9 cellular contexts compared by ENCODE assay signal in genomic region chr2:175180701-175181103, GRCh38. TPM values are rescaled to one million over a fixed set of nuclear protein-coding genes. Genes with fewer than 3 reads are reported as not detected.
DNase-seq lines count a peak whose midpoint lies in the region; ATAC-seq, FAIRE-seq and TF ChIP-seq lines count a peak whose summit lies in the region.
"Had no signal": no experiment of that assay in that cellular context is flagged by ENCODE, and none has a peak within 500 bp of the region (broad histone marks: within the 10 kb centered on the region; RNA-seq: fewer than 3 reads in every experiment).

No MANE protein-coding gene starts in this region.

- H2AFZ ChIP-seq in mammary epithelial cell (ENCODE audit: low read depth, low read length): peak overlapping the region; percentile 95

- no peaks in the 10 kb centered on the region for H3K27me3 ChIP-seq in mammary epithelial cell (ENCODE audit: insufficient read depth, low read length)

- H3K4me3 ChIP-seq in mammary epithelial cell (replicated peaks in 1 of 3; ENCODE audit: insufficient read depth in 1 of 3, low read depth in 2 of 3, low read length in 3 of 3) (peak overlapping the region; percentile 86 to 91 (median 88)), kidney (ENCODE audit: low read length in 2 of 2) (peak overlapping the region; percentile 97 to 98)

- peak overlapping the region; percentile 88 for H3K4me2 ChIP-seq in mammary epithelial cell (ENCODE audit: insufficient read depth, low read depth, low read length)

- CTCF ChIA-PET in mammary epithelial cell (lab: Charles Lee; ENCODE audit: low non-redundant PET): no interaction called here

- peak overlapping the region; percentile 81 for H3K27ac ChIP-seq in mammary epithelial cell (ENCODE audit: insufficient read depth, low read depth, low read length)
- peak overlapping the region; percentile 89 to 94 for H3K27ac ChIP-seq in kidney (ENCODE audit: low read depth in 2 of 2, low read length in 2 of 2)

- peak overlapping the region; percentile 97 for H3K9ac ChIP-seq in mammary epithelial cell (ENCODE audit: insufficient read depth, low read length)
- peak overlapping the region; percentile 99 for H3K9ac ChIP-seq in kidney (ENCODE audit: low read length in 2 of 2)

- H3K9me3 ChIP-seq in mammary epithelial cell (replicated peaks; ENCODE audit: insufficient read depth, low read length): no peaks in the 10 kb centered on the region
- H3K9me3 ChIP-seq in kidney (ENCODE audit: control insufficient read depth in 1 of 2, low read length in 2 of 2): no peaks in the 10 kb centered on the region

- ATAC-seq in GM21390 (IDR thresholded peaks at IDR 0.05; ENCODE audit: unreplicated experiment): peak; percentile 59

- FAIRE-seq in kidney (lab: Jason Lieb, UNC): no peak
- FAIRE-seq: frontal cortex had no signal

- H3K36me3 ChIP-seq in mammary epithelial cell (ENCODE audit: insufficient read depth, low read length) (peaks cover 28% of the 10 kb centered on the region), kidney (ENCODE audit: control insufficient read depth in 1 of 2, insufficient read depth in 2 of 2, low read length in 2 of 2) (peaks cover 18 to 34% of the 10 kb centered on the region in 2 donors)

- dilution Hi-C loops in mammary epithelial cell (cut with HindIII; ENCODE audit: low sequenced_read_pairs): no loop called here

- no peaks in the 10 kb centered on the region for H4K20me1 ChIP-seq in mammary epithelial cell (ENCODE audit: insufficient read depth, low read length)

- no TSS peak for BruUV-seq in mammary epithelial cell (replicated peaks; lab: Mats Ljungman, UMichigan)

- peak; percentile 57 for DNase-seq in EH (ENCODE audit: low read depth)
- peak; percentile 26 for DNase-seq in HuH-7 (ENCODE audit: low spot score)
- peak in 4 of 5 experiments; percentile 24 to 78 (median 30) for DNase-seq in T-helper 2 cell
- peak; percentile 65 for DNase-seq in mammary epithelial cell
- no peak for DNase-seq in kidney
- peak in 3 of 4 experiments; percentile 18 to 45 (median 41) for DNase-seq in stimulated activated CD4-positive, alpha-beta T cell treated with anti-CD3 and anti-CD28 coated beads, Interleukin-1b, Interleukin-23, amount 100 ng/mL, for 24 hours (ENCODE audit: low read depth in 4 of 4, low spot score in 1 of 4)
- no peak for DNase-seq in iPS-NIHi11 (ENCODE audit: low spot score)

- no peak for TF ChIP-seq CTCF in mammary epithelial cell (conservative IDR thresholded peaks at IDR 0.05 in 1 of 2, IDR thresholded peaks at IDR 0.05 in 1 of 2; ENCODE audit: extremely low read depth in 1 of 2, insufficient read depth in 1 of 2, low read depth in 1 of 2, low read length in 2 of 2)
- TF ChIP-seq CTCF in kidney (IDR thresholded peaks at IDR 0.05; ENCODE audit: borderline replicate concordance, extremely low read depth, insufficient read depth): no peak

- in situ Hi-C loops in mammary epithelial cell (cut with MboI; ENCODE audit: low sequenced_read_pairs in 2 of 2): no loop called here

- intact Hi-C loops in mammary epithelial cell (cut with micrococcal nuclease) (no loop called here), kidney (cut with DNase I) (no loop called here)

- H3K4me1 ChIP-seq in mammary epithelial cell (ENCODE audit: insufficient read depth, low read length) (peaks cover 14% of the 10 kb centered on the region), kidney (ENCODE audit: control insufficient read depth in 1 of 2, insufficient read depth in 1 of 2, low read depth in 1 of 2, low read length in 2 of 2) (peaks cover 2 to 4% of the 10 kb centered on the region in 2 donors)

- H3K79me2 ChIP-seq in mammary epithelial cell (ENCODE audit: insufficient read depth, low read length): peaks cover 59% of the 10 kb centered on the region

- 6% methylated on average over 10 of the region's 10 CpGs for WGBS in mammary epithelial cell (ENCODE audit: low coverage, missing lambda C conversion rate)

RNA-seq across cellular contexts. Expression of gene ATP5MC3, which starts 0.8 kb away (rescaled TPM):
- total RNA-seq in mammary epithelial cell (100 to 1,000 TPM in 1 of 2 donors, 10 to 100 TPM in 1; 97.2 to 245 TPM), kidney (189 TPM)
- polyA plus RNA-seq in mammary epithelial cell (544 TPM), kidney (ENCODE audit: insufficient read depth, low read depth, low replicate concordance) (990 TPM)
- polyA minus RNA-seq in mammary epithelial cell: 209 TPM

RNA-seq across cellular contexts. Expression of gene ATF2, which starts 12.7 kb away (rescaled TPM):
- total RNA-seq in mammary epithelial cell: 10 to 100 TPM; 40.4 to 47.2 TPM
- 24.0 TPM for polyA plus RNA-seq in mammary epithelial cell
- polyA minus RNA-seq in mammary epithelial cell: 21.3 TPM
- total RNA-seq in kidney: 55.6 TPM
- polyA plus RNA-seq in kidney (ENCODE audit: insufficient read depth, low read depth, low replicate concordance): 14.1 TPM

Comparison
In these comparisons a context has a peak if more than half of its experiments do, and no peak if none do; other contexts are left out.
1. DNase-seq: peak in EH (single experiment), HuH-7 (single experiment), T-helper 2 cell (4 of 5), mammary epithelial cell (single experiment) and stimulated activated CD4-positive, alpha-beta T cell treated with anti-CD3 and anti-CD28 coated beads, Interleukin-1b, Interleukin-23, amount 100 ng/mL, for 24 hours (3 of 4); none in kidney (single experiment) and iPS-NIHi11 (single experiment).